1 cellular context compared by ENCODE assay signal in genomic region chr1:116877369-116877768, GRCh38.
A peak's percentile ranks its signal among the peaks of the same experiment; 100 is the strongest.
TF ChIP-seq lines count a peak whose summit lies in the region.

No MANE protein-coding gene starts in this region.

TF ChIP-seq in GM12878, 131 proteins besides CTCF, POLR2A, EP300 and RAD21:
- peak in 1 of 2 experiments; percentile 21; a peak in 1 of 4 replicates for TF ChIP-seq IKZF2 (IDR thresholded peaks at IDR 0.05)
- no peak for TF ChIP-seq ZBTB11 (CRISPR knock-in tag; IDR thresholded peaks at IDR 0.05)
